ENCODE assay signal across 10 cellular contexts in genomic region chr12:49293056-49293956, GRCh38. TPM values are rescaled to one million over a fixed set of nuclear protein-coding genes. Genes with fewer than 3 reads are reported as not detected.
DNase-seq lines count a peak whose midpoint lies in the region; ATAC-seq, FAIRE-seq and TF ChIP-seq lines count a peak whose summit lies in the region.
"Had no signal": no experiment of that assay in that cellular context is flagged by ENCODE, and none has a peak within 500 bp of the region (broad histone marks: within the 10 kb centered on the region; RNA-seq: fewer than 3 reads in every experiment).

No MANE protein-coding gene starts in this region.

- H3K4me1 Mint-ChIP-seq in glutamatergic neuron (ENCODE audit: low read depth, unreplicated experiment), result peaks cover 8% of the 10 kb centered on the region

- H3K27ac ChIP-seq in parathyroid adenoma, result no peak overlapping the region

- no peak overlapping the region for H3K4me3 ChIP-seq in parathyroid adenoma (ENCODE audit: low read depth, low read length)

- peak overlapping the region; percentile 1 for H2AFZ ChIP-seq in parathyroid adenoma

- H3K27me3 ChIP-seq in parathyroid adenoma (ENCODE audit: control insufficient read depth, insufficient read depth, low read length), result no peaks in the 10 kb centered on the region

- peaks cover 27% of the 10 kb centered on the region for H3K27me3 Mint-ChIP-seq in glutamatergic neuron (ENCODE audit: unreplicated experiment)

- no peak for ATAC-seq in GM21825 (IDR thresholded peaks at IDR 0.05; ENCODE audit: unreplicated experiment)

- DNase-seq in H54 (ENCODE audit: insufficient read length, low spot score) (peak; percentile 71), NCI-H510A treated with DMSO at 0.1 percent for 48 hours (lab: John Stamatoyannopoulos, UW) (peak; percentile 66), glutamatergic neuron (peak; percentile 84), NCI-H2107 (lab: John Stamatoyannopoulos, UW) (no peak), cortex of kidney (lab: John Stamatoyannopoulos, UW) (no peak), occipital lobe (lab: John Stamatoyannopoulos, UW) (no peak)
- DNase-seq: stimulated activated CD4-positive, alpha-beta T cell treated with anti-CD3 and anti-CD28 coated beads, Interleukin-2, amount 100 ng/mL, for 24 hours had no signal

- H3K9ac ChIP-seq in parathyroid adenoma, result no peak overlapping the region

- H3K27ac Mint-ChIP-seq in glutamatergic neuron (ENCODE audit: unreplicated experiment), result peak overlapping the region; percentile 99

- TF ChIP-seq POLR2A in H54 (IDR thresholded peaks at IDR 0.05; ENCODE audit: low read depth, low read length), result no peak

- no peak overlapping the region for H3K4me2 ChIP-seq in parathyroid adenoma (ENCODE audit: low read length)

- H3K36me3 Mint-ChIP-seq in glutamatergic neuron (ENCODE audit: unreplicated experiment), result peaks cover 1% of the 10 kb centered on the region

- H3K36me3 ChIP-seq in parathyroid adenoma (ENCODE audit: control insufficient read depth, insufficient read depth, low read length), result no peaks in the 10 kb centered on the region

- H3K4me3 Mint-ChIP-seq in glutamatergic neuron (ENCODE audit: unreplicated experiment), result peak overlapping the region; percentile 93

- no peak for FAIRE-seq in H54 (lab: Jason Lieb, UNC)

- no peaks in the 10 kb centered on the region for H3K9me3 ChIP-seq in parathyroid adenoma (ENCODE audit: control insufficient read depth, low read length)

- H3K79me2 ChIP-seq in parathyroid adenoma, result no peaks in the 10 kb centered on the region

- TF ChIP-seq CTCF in glutamatergic neuron (IDR thresholded peaks at IDR 0.05; ENCODE audit: partially characterized antibody, unreplicated experiment) (no peak), parathyroid adenoma (IDR thresholded peaks at IDR 0.05) (no peak)

- H3K9me3 Mint-ChIP-seq in glutamatergic neuron (ENCODE audit: unreplicated experiment), result peaks cover 19% of the 10 kb centered on the region

- peaks cover 6% of the 10 kb centered on the region for H3K4me1 ChIP-seq in parathyroid adenoma

RNA-seq across cellular contexts. Expression of gene PRPH, which starts 1.6 kb away (rescaled TPM):
- total RNA-seq in glutamatergic neuron (ENCODE audit: unreplicated experiment), result 2,189 TPM
- not detected for total RNA-seq in occipital lobe

RNA-seq across cellular contexts. Expression of gene TUBA1C, which starts 28.4 kb away (rescaled TPM):
- total RNA-seq in glutamatergic neuron (ENCODE audit: unreplicated experiment) (66.7 TPM), occipital lobe (33.5 TPM)

RNA-seq across cellular contexts. Expression of gene TROAP, which starts 29.7 kb away (rescaled TPM):
- total RNA-seq in glutamatergic neuron (ENCODE audit: unreplicated experiment) (11.7 TPM), occipital lobe (1.2 TPM)

RNA-seq across cellular contexts. Expression of gene C1QL4, which starts 43.7 kb away (rescaled TPM):
- total RNA-seq in glutamatergic neuron (ENCODE audit: unreplicated experiment) (4.8 TPM), occipital lobe (0.16 TPM)
- total RNA-seq: subcutaneous adipose tissue had no signal

RNA-seq across cellular contexts. Expression of gene DNAJC22, which starts 53.4 kb away (rescaled TPM):
- 4.5 TPM for total RNA-seq in glutamatergic neuron (ENCODE audit: unreplicated experiment)
- 0.78 TPM for total RNA-seq in occipital lobe

Comparison
In these comparisons a context has a peak if more than half of its experiments do, and no peak if none do; other contexts are left out.
1. DNase-seq: peak in H54 (single experiment), NCI-H510A treated with DMSO at 0.1 percent for 48 hours (single experiment) and glutamatergic neuron (single experiment); none in NCI-H2107 (single experiment), cortex of kidney (single experiment) and occipital lobe (single experiment).
2. RNA of gene PRPH, which starts 1.6 kb away (total RNA-seq): 2,189 TPM in glutamatergic neuron (single experiment); not detected in occipital lobe (single experiment); every median in the first group is over 1,000 times any median in the second.